24 cellular contexts compared by ENCODE assay signal in the genomic region with DNA sequence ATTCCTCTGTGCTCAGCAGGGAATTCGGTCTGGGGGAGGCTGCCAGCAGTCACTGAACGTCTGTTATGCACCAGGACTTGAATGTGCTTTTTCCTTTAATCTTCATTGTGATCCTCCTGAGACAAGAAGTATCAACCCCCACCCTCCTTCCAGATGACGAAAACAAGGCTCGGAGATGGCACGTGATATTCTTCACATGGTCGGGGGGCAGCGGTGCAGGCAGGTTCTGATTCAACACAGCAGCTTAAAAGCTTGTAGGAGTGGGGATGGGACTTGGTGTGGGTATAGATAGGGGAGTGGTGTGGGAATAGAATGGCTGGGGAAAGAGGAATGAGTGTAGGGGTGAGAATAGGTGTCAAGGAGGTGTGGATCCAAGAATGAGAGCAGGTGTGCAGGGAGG. TPM values are rescaled to one million over a fixed set of nuclear protein-coding genes. Genes with fewer than 3 reads are reported as not detected.
DNase-seq lines count a peak whose midpoint lies in the region; ATAC-seq and TF ChIP-seq lines count a peak whose summit lies in the region.
"Had no signal": no experiment of that assay in that cellular context is flagged by ENCODE, and none has a peak within 500 bp of the region (broad histone marks: within the 10 kb centered on the region; RNA-seq: fewer than 3 reads in every experiment).

No MANE protein-coding gene starts in this region.

- H3K9me2 ChIP-seq in neural cell (ENCODE audit: insufficient read depth, low read length): no peaks in the 10 kb centered on the region

- H3K27me3 Mint-ChIP-seq in naive thymus-derived CD8-positive, alpha-beta T cell: peaks cover 5 to 47% (median 14%) of the 10 kb centered on the region in 5 donors

- H3K27me3 ChIP-seq in right cardiac atrium (ENCODE audit: control insufficient read depth, insufficient read depth) (no peaks in the 10 kb centered on the region), left ventricle myocardium inferior (ENCODE audit: low read depth) (peaks cover 8% of the 10 kb centered on the region), neural cell (ENCODE audit: insufficient read depth, low read depth, low read length) (no peaks in the 10 kb centered on the region)

- H3K9me3 ChIP-seq in right cardiac atrium (ENCODE audit: control insufficient read depth, low read length) (no peaks in the 10 kb centered on the region), left ventricle myocardium inferior (replicated peaks) (peaks cover 13% of the 10 kb centered on the region), neural cell (ENCODE audit: low read length) (no peaks in the 10 kb centered on the region)

- no peak for TF ChIP-seq RAD21 in neural cell (conservative IDR thresholded peaks at IDR 0.05)

- no peaks in the 10 kb centered on the region for H4K20me1 ChIP-seq in neural cell (ENCODE audit: insufficient read depth)

- WGBS in right cardiac atrium: 46% methylated on average over 7 of the region's 7 CpGs

- TF ChIP-seq EP300 in neural cell (conservative IDR thresholded peaks at IDR 0.05; ENCODE audit: poor library complexity, severe bottlenecking): no peak

- H3K36me3 Mint-ChIP-seq in naive thymus-derived CD8-positive, alpha-beta T cell: peaks cover 0 to 6% (median 0%) of the 10 kb centered on the region in 3 donors

- no peaks in the 10 kb centered on the region for H3F3A ChIP-seq in neural cell (ENCODE audit: insufficient read depth, low read length, poor library complexity, severe bottlenecking)

- peak in 2 of 3 donors; percentile 12 to 13 for DNase-seq in right cardiac atrium
- no peak for DNase-seq in left ventricle myocardium inferior
- peak; percentile 33 for DNase-seq in OCI-M1 (lab: John Stamatoyannopoulos, UW)
- DNase-seq in retina: no peak
- no peak for DNase-seq in naive thymus-derived CD8-positive, alpha-beta T cell
- DNase-seq in effector CD8-positive, alpha-beta T cell (lab: John Stamatoyannopoulos, UW): no peak
- DNase-seq: CD4-positive, alpha-beta T cell; DMS53; Karpas-422; NCI-H1092 treated with DMSO at 0.1 percent for 48 hours; NCI-H1436 treated with DMSO at 0.1 percent for 48 hours; NCI-H1930; NCI-H2107; NCI-H2227 treated with DMSO at 0.1 percent for 48 hours; NCI-H510A; NCI-H748 treated with DMSO at 0.1 percent for 48 hours; NK-92 treated with Interleukin-12 subunit alpha and Interleukin-12 subunit beta, amount 100 ng/mL, for 24 hours; RPMI8226; SHP77 had no signal

- no peak overlapping the region for H3K4me3 ChIP-seq in right cardiac atrium (ENCODE audit: low read length)
- H3K4me3 ChIP-seq in left ventricle myocardium inferior: no peak overlapping the region
- no peak overlapping the region for H3K4me3 ChIP-seq in neural cell (ENCODE audit: low read length)
- H3K4me3 ChIP-seq: BLaER1 treated with 17β-estradiol and CSF1 and Interleukin-3, amounts not matched to agents 10 nM and 100 nM had no signal

- H3K9ac ChIP-seq in neural cell (ENCODE audit: low read length): peak overlapping the region; percentile 16
- H3K9ac ChIP-seq: BLaER1 treated with 17β-estradiol and CSF1 and Interleukin-3, amounts not matched to agents 10 nM and 100 nM had no signal

- no peak overlapping the region for H3K4me3 Mint-ChIP-seq in naive thymus-derived CD8-positive, alpha-beta T cell
- H3K4me3 Mint-ChIP-seq: CD4-positive, alpha-beta T cell had no signal

- TF ChIP-seq CTCF in left ventricle myocardium inferior (IDR thresholded peaks at IDR 0.05; ENCODE audit: borderline replicate concordance): no peak
- TF ChIP-seq CTCF in neural cell (IDR thresholded peaks at IDR 0.05; ENCODE audit: poor library complexity, severe bottlenecking): no peak

- intact Hi-C loops in right cardiac atrium (cut with DNase I) (loop anchor here in 2 of 4 donors (10.0 kb wide), 2 partner anchors 200 to 500 kb away; no protein-coding TSS in a partner anchor), left ventricle myocardium inferior (cut with micrococcal nuclease) (no loop called here)

- H3K27ac ChIP-seq in right cardiac atrium (ENCODE audit: low read length): no peak overlapping the region
- no peak overlapping the region for H3K27ac ChIP-seq in left ventricle myocardium inferior (replicated peaks)
- no peak overlapping the region for H3K27ac ChIP-seq in neural cell (ENCODE audit: low read length)
- H3K27ac ChIP-seq: BLaER1 treated with 17β-estradiol and CSF1 and Interleukin-3, amounts not matched to agents 10 nM and 100 nM had no signal

- POLR2A ChIA-PET in naive thymus-derived CD8-positive, alpha-beta T cell (lab: Charles Lee): no interaction called here

- H3K4me1 ChIP-seq in right cardiac atrium (ENCODE audit: control insufficient read depth, insufficient read depth, low read length) (no peaks in the 10 kb centered on the region), left ventricle myocardium inferior (no peaks in the 10 kb centered on the region)

- peaks cover 0 to 5% (median 2%) of the 10 kb centered on the region in 4 donors for H3K4me1 Mint-ChIP-seq in naive thymus-derived CD8-positive, alpha-beta T cell

- H3K27ac Mint-ChIP-seq in naive thymus-derived CD8-positive, alpha-beta T cell: no peak overlapping the region
- H3K27ac Mint-ChIP-seq: CD4-positive, alpha-beta T cell had no signal

- peaks cover 0 to 18% (median 5%) of the 10 kb centered on the region in 9 donors for H3K9me3 Mint-ChIP-seq in naive thymus-derived CD8-positive, alpha-beta T cell

- H2AFZ ChIP-seq in neural cell (ENCODE audit: low read depth, low read length): no peak overlapping the region

- no peaks in the 10 kb centered on the region for H3K79me2 ChIP-seq in neural cell (replicated peaks; ENCODE audit: insufficient read depth, low read length)

- ATAC-seq in right cardiac atrium: no peak
- no peak for ATAC-seq in naive thymus-derived CD8-positive, alpha-beta T cell
- ATAC-seq: HCT116 had no signal

- H3K36me3 ChIP-seq in left ventricle myocardium inferior (no peaks in the 10 kb centered on the region), neural cell (ENCODE audit: insufficient read depth, low read length) (no peaks in the 10 kb centered on the region)
- H3K36me3 ChIP-seq: BLaER1 treated with 17β-estradiol and CSF1 and Interleukin-3, amounts not matched to agents 10 nM and 100 nM had no signal

- H3K4me2 ChIP-seq in neural cell (ENCODE audit: low read length): no peak overlapping the region

TF ChIP-seq in neural cell, 6 proteins besides CTCF, POLR2A, EP300 and RAD21:
- TF ChIP-seq SMC3 (conservative IDR thresholded peaks at IDR 0.05; ENCODE audit: poor library complexity): no peak
- TF ChIP-seq POLR2AphosphoS5 (IDR thresholded peaks at IDR 0.05): no peak
- no peak for TF ChIP-seq MXI1 (conservative IDR thresholded peaks at IDR 0.05; ENCODE audit: poor library complexity, severe bottlenecking)
- TF ChIP-seq TAF1 (IDR thresholded peaks at IDR 0.05; ENCODE audit: low read depth): no peak
- no peak for TF ChIP-seq EZH2 (IDR thresholded peaks at IDR 0.05; ENCODE audit: borderline replicate concordance, insufficient read depth, low read length, poor library complexity, severe bottlenecking)
- TF ChIP-seq, protein P1, sequence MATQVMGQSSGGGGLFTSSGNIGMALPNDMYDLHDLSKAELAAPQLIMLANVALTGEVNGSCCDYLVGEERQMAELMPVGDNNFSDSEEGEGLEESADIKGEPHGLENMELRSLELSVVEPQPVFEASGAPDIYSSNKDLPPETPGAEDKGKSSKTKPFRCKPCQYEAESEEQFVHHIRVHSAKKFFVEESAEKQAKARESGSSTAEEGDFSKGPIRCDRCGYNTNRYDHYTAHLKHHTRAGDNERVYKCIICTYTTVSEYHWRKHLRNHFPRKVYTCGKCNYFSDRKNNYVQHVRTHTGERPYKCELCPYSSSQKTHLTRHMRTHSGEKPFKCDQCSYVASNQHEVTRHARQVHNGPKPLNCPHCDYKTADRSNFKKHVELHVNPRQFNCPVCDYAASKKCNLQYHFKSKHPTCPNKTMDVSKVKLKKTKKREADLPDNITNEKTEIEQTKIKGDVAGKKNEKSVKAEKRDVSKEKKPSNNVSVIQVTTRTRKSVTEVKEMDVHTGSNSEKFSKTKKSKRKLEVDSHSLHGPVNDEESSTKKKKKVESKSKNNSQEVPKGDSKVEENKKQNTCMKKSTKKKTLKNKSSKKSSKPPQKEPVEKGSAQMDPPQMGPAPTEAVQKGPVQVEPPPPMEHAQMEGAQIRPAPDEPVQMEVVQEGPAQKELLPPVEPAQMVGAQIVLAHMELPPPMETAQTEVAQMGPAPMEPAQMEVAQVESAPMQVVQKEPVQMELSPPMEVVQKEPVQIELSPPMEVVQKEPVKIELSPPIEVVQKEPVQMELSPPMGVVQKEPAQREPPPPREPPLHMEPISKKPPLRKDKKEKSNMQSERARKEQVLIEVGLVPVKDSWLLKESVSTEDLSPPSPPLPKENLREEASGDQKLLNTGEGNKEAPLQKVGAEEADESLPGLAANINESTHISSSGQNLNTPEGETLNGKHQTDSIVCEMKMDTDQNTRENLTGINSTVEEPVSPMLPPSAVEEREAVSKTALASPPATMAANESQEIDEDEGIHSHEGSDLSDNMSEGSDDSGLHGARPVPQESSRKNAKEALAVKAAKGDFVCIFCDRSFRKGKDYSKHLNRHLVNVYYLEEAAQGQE (IDR thresholded peaks at IDR 0.05; ENCODE audit: borderline replicate concordance): no peak

RNA-seq across cellular contexts. Expression of a gene that starts 6.4 kb away (rescaled TPM):
- total RNA-seq in right cardiac atrium (1 to 10 TPM in 2 of 4 donors, under 1 TPM in 2; 0.28 to 1.8 (median 1.4) TPM), left ventricle myocardium inferior (0.69 TPM)
- polyA plus RNA-seq in right cardiac atrium (1.7 TPM), neural cell (9.6 and 12.5 TPM in 2 replicates)
- polyA minus RNA-seq in neural cell: 4.4 and 5.1 TPM in 2 replicates
- total RNA-seq in naive thymus-derived CD8-positive, alpha-beta T cell: not detected
- not detected for polyA plus RNA-seq in naive thymus-derived CD8-positive, alpha-beta T cell
- total RNA-seq: CD4-positive, alpha-beta T cell; Daoy; SK-MEL-5 had no signal

RNA-seq across cellular contexts. Expression of a gene that starts 21.4 kb away (rescaled TPM):
- total RNA-seq in right cardiac atrium (1 to 10 TPM; 2.4 to 6.8 (median 3.8) TPM), left ventricle myocardium inferior (12.5 TPM)
- polyA plus RNA-seq in right cardiac atrium (3.6 TPM), neural cell (2.1 TPM in 1 of 2 replicates, not detected in the other)
- polyA minus RNA-seq in neural cell: 0.73 and 2.1 TPM in 2 replicates
- 1 to 10 TPM; 2.0 to 2.2 TPM for total RNA-seq in naive thymus-derived CD8-positive, alpha-beta T cell
- polyA plus RNA-seq in naive thymus-derived CD8-positive, alpha-beta T cell: under 1 TPM in 1 of 3 donors, not detected in 2; 0.26 TPM

Comparison
In these comparisons a context has a peak if more than half of its experiments do, and no peak if none do; other contexts are left out.
1. DNase-seq: peak in right cardiac atrium (2 of 3) and OCI-M1 (single experiment); none in left ventricle myocardium inferior (single experiment), retina (single experiment), naive thymus-derived CD8-positive, alpha-beta T cell (0 of 10) and effector CD8-positive, alpha-beta T cell (single experiment).